Comparison of ENCODE assay signal across 8 cellular contexts in genomic region chr15:78750974-78751601, GRCh38.
DNase-seq lines count a peak whose midpoint lies in the region; ATAC-seq, FAIRE-seq and TF ChIP-seq lines count a peak whose summit lies in the region.
"Not testable (repeated sequence)": the region's sequence is repeated elsewhere in the genome, so short reads cannot be mapped to it uniquely, and the experiment has no call there.

No MANE protein-coding gene starts in this region.

- ATAC-seq in HG03342 (IDR thresholded peaks at IDR 0.05; ENCODE audit: unreplicated experiment) = peak; percentile 90

- dilution Hi-C loops in mammary epithelial cell (cut with HindIII; ENCODE audit: low sequenced_read_pairs) = not testable (repeated sequence)

- H3K4me2 ChIP-seq in mammary epithelial cell (ENCODE audit: insufficient read depth, low read depth, low read length) = peak overlapping the region; percentile 70

- peak overlapping the region; percentile 64 for H2AFZ ChIP-seq in mammary epithelial cell (ENCODE audit: low read depth, low read length)

- H4K20me1 ChIP-seq in mammary epithelial cell (ENCODE audit: insufficient read depth, low read length) = not testable (repeated sequence)

- not testable (repeated sequence) for H3K79me2 ChIP-seq in mammary epithelial cell (ENCODE audit: insufficient read depth, low read length)

- peak overlapping the region in 1 of 3 experiments; percentile 6 for H3K4me3 ChIP-seq in mammary epithelial cell (replicated peaks in 1 of 3; ENCODE audit: insufficient read depth in 1 of 3, low read depth in 2 of 3, low read length in 3 of 3)

- DNase-seq in AG20443 (ENCODE audit: low spot score) = peak; percentile 92
- peak; percentile 62 for DNase-seq in GM19239 (ENCODE audit: insufficient read length, low spot score)
- peak; percentile 77 for DNase-seq in NCI-H226
- DNase-seq in activated CD4-positive, CD25-positive, alpha-beta regulatory T cell treated with anti-CD3 and anti-CD28 coated beads, Interleukin-2, amount 50 U/mL, for 16 hours (ENCODE audit: low read depth, low spot score) = peak; percentile 78
- DNase-seq in mammary epithelial cell = peak; percentile 75
- peak; percentile 95 for DNase-seq in islet precursor cell
- DNase-seq in stimulated activated CD4-positive, alpha-beta T cell treated with anti-CD3 and anti-CD28 coated beads, Interleukin-15, amount 100 ng/mL, for 1 hour (ENCODE audit: low read depth in 1 of 2, low spot score in 1 of 2) = peak; percentile 82 to 87

- intact Hi-C loops in mammary epithelial cell (cut with micrococcal nuclease) = loop anchor here (2.0 to 5.0 kb wide), 5 partner anchors 34 to 509 kb away; no protein-coding TSS in a partner anchor

- TF ChIP-seq CTCF in mammary epithelial cell (conservative IDR thresholded peaks at IDR 0.05 in 1 of 2, IDR thresholded peaks at IDR 0.05 in 1 of 2; ENCODE audit: extremely low read depth in 1 of 2, insufficient read depth in 1 of 2, low read depth in 1 of 2, low read length in 2 of 2) = peak; percentile 52 to 77

- H3K27me3 ChIP-seq in mammary epithelial cell (ENCODE audit: insufficient read depth, low read length) = not testable (repeated sequence)

- WGBS in mammary epithelial cell (ENCODE audit: low coverage, missing lambda C conversion rate) = 7% methylated on average over 22 of the region's 28 CpGs

- BruUV-seq in mammary epithelial cell (replicated peaks; lab: Mats Ljungman, UMichigan) = not testable (repeated sequence)

- FAIRE-seq in GM19239 (lab: Jason Lieb, UNC) = peak; percentile 93

- H3K4me1 ChIP-seq in mammary epithelial cell (ENCODE audit: insufficient read depth, low read length) = not testable (repeated sequence)

- CTCF ChIA-PET in mammary epithelial cell (lab: Charles Lee; ENCODE audit: low non-redundant PET) = interaction anchor here (0.6 kb wide), 1 partner anchor 180 kb away, joined by 3 read pairs; no protein-coding TSS in a partner anchor

- not testable (repeated sequence) for H3K36me3 ChIP-seq in mammary epithelial cell (ENCODE audit: insufficient read depth, low read length)

- H3K9me3 ChIP-seq in mammary epithelial cell (replicated peaks; ENCODE audit: insufficient read depth, low read length) = not testable (repeated sequence)

- H3K9ac ChIP-seq in mammary epithelial cell (ENCODE audit: insufficient read depth, low read length) = not testable (repeated sequence)

- not testable (repeated sequence) for H3K27ac ChIP-seq in mammary epithelial cell (ENCODE audit: insufficient read depth, low read depth, low read length)

- in situ Hi-C loops in mammary epithelial cell (cut with MboI; ENCODE audit: low sequenced_read_pairs in 2 of 2) = loop anchor here in 1 of 2 donors (5.0 kb wide), 1 partner anchor 134 kb away; no protein-coding TSS in a partner anchor
